In the genomic region with DNA sequence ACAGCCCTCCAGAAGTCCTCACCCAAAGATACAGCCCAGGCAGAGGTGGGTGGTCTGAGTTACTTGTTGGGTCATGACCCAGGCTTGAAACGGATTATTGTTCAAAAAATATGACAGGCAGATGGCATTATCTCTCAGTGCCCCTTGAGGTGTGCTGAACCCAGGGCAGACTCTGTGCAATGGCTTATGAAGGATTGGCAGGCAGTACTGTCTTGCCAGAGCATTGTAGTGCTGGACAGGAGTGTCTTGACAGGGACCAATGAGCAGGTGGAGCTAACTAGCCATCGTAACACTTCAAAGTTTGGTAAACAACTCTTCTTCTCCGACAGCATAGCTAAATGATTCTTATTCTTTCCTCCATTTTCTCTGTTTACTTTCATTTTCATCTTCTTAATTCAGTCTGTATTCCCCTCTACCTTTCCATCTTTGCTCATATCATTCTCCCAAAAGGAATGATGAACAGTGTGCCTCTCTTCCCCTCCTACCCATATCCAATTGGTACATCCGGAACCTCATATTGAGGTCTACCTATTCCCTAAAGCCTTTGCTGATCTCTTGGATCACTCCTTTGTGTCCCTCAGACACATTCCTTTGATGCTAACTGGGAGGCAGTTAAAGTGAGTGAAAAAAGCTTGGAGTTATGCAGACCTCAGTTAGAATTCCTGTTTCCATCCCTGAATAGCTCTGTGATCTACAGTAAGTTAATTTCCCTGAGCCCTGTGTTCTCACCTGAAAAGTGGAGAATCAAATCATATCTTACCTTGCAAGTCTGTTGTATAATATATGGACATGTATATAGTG, we compare ENCODE assay signal across 16 cellular contexts. TPM values are rescaled to one million over a fixed set of nuclear protein-coding genes. Genes with fewer than 3 reads are reported as not detected.
DNase-seq lines count a peak whose midpoint lies in the region; ATAC-seq and TF ChIP-seq lines count a peak whose summit lies in the region.
"Had no signal": no experiment of that assay in that cellular context is flagged by ENCODE, and none has a peak within 500 bp of the region (broad histone marks: within the 10 kb centered on the region; RNA-seq: fewer than 3 reads in every experiment).

No MANE protein-coding gene starts in this region.

- TF ChIP-seq POLR2A in esophagus squamous epithelium (IDR thresholded peaks at IDR 0.05): no peak
- no peak for TF ChIP-seq POLR2A in upper lobe of left lung (IDR thresholded peaks at IDR 0.05)

- no peak overlapping the region for H2BK120ac ChIP-seq in trophoblast cell (ENCODE audit: insufficient read depth, low read length, poor library complexity)

- intact Hi-C loops in esophagus squamous epithelium (cut with DNase I): no loop called here

- H3K4me1 ChIP-seq in esophagus squamous epithelium (peaks cover 6 to 88% (median 18%) of the 10 kb centered on the region in 3 donors), trophoblast cell (ENCODE audit: control insufficient read depth in 1 of 2, insufficient read depth in 2 of 2, low read length in 2 of 2) (peaks cover 7 to 14% of the 10 kb centered on the region in 2 experiments), upper lobe of left lung (peaks cover 2 to 10% (median 5%) of the 10 kb centered on the region in 4 donors)
- H3K4me1 ChIP-seq: psoas muscle had no signal

- no peak overlapping the region for H3K18ac ChIP-seq in trophoblast cell (ENCODE audit: low read length)

- WGBS in esophagus squamous epithelium, 2 donors: 63 to 73% methylated on average over 4 of the region's 4 CpGs
- WGBS in trophoblast cell (ENCODE audit: extremely low coverage, insufficient coverage, insufficient read length): no CpG with 5 or more reads among the region's 4 CpGs
- 76 to 78% methylated on average over 4 of the region's 4 CpGs for WGBS in upper lobe of left lung, 2 donors

- H4K12ac ChIP-seq in trophoblast cell (ENCODE audit: low read depth, low read length): no peak overlapping the region

- H4K8ac ChIP-seq in trophoblast cell (ENCODE audit: low read depth, low read length): no peak overlapping the region

- H3K27ac ChIP-seq in esophagus squamous epithelium (peak overlapping the region; percentile 40 to 96 (median 88)), trophoblast cell (ENCODE audit: low read depth, low read length) (peak overlapping the region; percentile 16), upper lobe of left lung (no peak overlapping the region)
- H3K27ac ChIP-seq: HL-60, psoas muscle had no signal

- H3K36me3 ChIP-seq in esophagus squamous epithelium (no peaks in the 10 kb centered on the region), trophoblast cell (ENCODE audit: control insufficient read depth in 1 of 2, insufficient read depth in 2 of 2, low read length in 2 of 2) (no peaks in the 10 kb centered on the region), upper lobe of left lung (no peaks in the 10 kb centered on the region)

- TF ChIP-seq EP300 in upper lobe of left lung (IDR thresholded peaks at IDR 0.05): no peak

- H2BK12ac ChIP-seq in trophoblast cell (ENCODE audit: low read length): no peak overlapping the region

- H3K27me3 ChIP-seq in esophagus squamous epithelium: no peaks in the 10 kb centered on the region
- H3K27me3 ChIP-seq in trophoblast cell (ENCODE audit: insufficient read depth, low read length): no peaks in the 10 kb centered on the region
- no peaks in the 10 kb centered on the region for H3K27me3 ChIP-seq in upper lobe of left lung

- DNase-seq in ELR (ENCODE audit: low read depth) (peak; percentile 23), RPMI7951 (ENCODE audit: low read depth) (peak; percentile 22), esophagus squamous epithelium (lab: John Stamatoyannopoulos, UW) (no peak), trophoblast cell (peak in 1 of 2 donors; percentile 3), DMS 273 (lab: John Stamatoyannopoulos, UW; ENCODE audit: unreplicated experiment) (no peak), upper lobe of left lung (no peak), SHP77 treated with DMSO at 0.1 percent for 48 hours (lab: John Stamatoyannopoulos, UW) (no peak)
- DNase-seq: activated B cell treated with CpG ODN at 0.5 μM for 24 hours; activated T-cell treated with anti-CD3 and anti-CD28 coated beads, Interleukin-2, amount 50 U/mL, for 1 hour; effector CD8-positive, alpha-beta T cell; head of caudate nucleus; NCI-H1092; psoas muscle; SHP77 had no signal

- H3K14ac ChIP-seq in trophoblast cell (ENCODE audit: low read length): peak overlapping the region; percentile 60

- no peak overlapping the region for H3K23ac ChIP-seq in trophoblast cell (ENCODE audit: low read length)

- H2AK5ac ChIP-seq in trophoblast cell (ENCODE audit: low read length): no peak overlapping the region

- H3K79me1 ChIP-seq in trophoblast cell (ENCODE audit: low read length): no peaks in the 10 kb centered on the region

- TF ChIP-seq CTCF in esophagus squamous epithelium (IDR thresholded peaks at IDR 0.05): no peak
- no peak for TF ChIP-seq CTCF in upper lobe of left lung (IDR thresholded peaks at IDR 0.05)

- H3K79me2 ChIP-seq in trophoblast cell (ENCODE audit: control insufficient read depth, insufficient read depth, low read length, poor library complexity): no peaks in the 10 kb centered on the region

- ATAC-seq in HG02852 (IDR thresholded peaks at IDR 0.05; ENCODE audit: unreplicated experiment): no peak
- no peak for ATAC-seq in upper lobe of left lung (ENCODE audit: low FRiP score in 2 of 2)

- H3K4me2 ChIP-seq in trophoblast cell (ENCODE audit: low read length): no peak overlapping the region

- H2BK5ac ChIP-seq in trophoblast cell (ENCODE audit: low read depth, low read length, poor library complexity): no peak overlapping the region

- no peak overlapping the region for H3K4ac ChIP-seq in trophoblast cell (ENCODE audit: low read depth, low read length)

- H2AFZ ChIP-seq in trophoblast cell (ENCODE audit: insufficient read depth, low read length, poor library complexity): no peak overlapping the region

- H3K9me3 ChIP-seq in esophagus squamous epithelium: no peaks in the 10 kb centered on the region
- no peaks in the 10 kb centered on the region for H3K9me3 ChIP-seq in trophoblast cell (ENCODE audit: insufficient read depth, low read depth, low read length)
- no peaks in the 10 kb centered on the region for H3K9me3 ChIP-seq in upper lobe of left lung
- H3K9me3 ChIP-seq: psoas muscle had no signal

- H3K4me3 ChIP-seq in esophagus squamous epithelium (no peak overlapping the region), trophoblast cell (ENCODE audit: low read depth, low read length) (no peak overlapping the region), upper lobe of left lung (no peak overlapping the region)
- H3K4me3 ChIP-seq: psoas muscle had no signal

- H3K9ac ChIP-seq in trophoblast cell (ENCODE audit: low read length): no peak overlapping the region

- peak overlapping the region; percentile 2 for H4K91ac ChIP-seq in trophoblast cell (ENCODE audit: low read depth, low read length)

RNA-seq across cellular contexts. Expression of gene IL20RB, which starts 2.6 kb away (rescaled TPM):
- total RNA-seq in RPMI7951 (2014; rRNA removed; shearing (Covaris generic)): 10.7 and 17.2 TPM in 2 replicates
- 100 to 1,000 TPM in 3 of 4 donors, 10 to 100 TPM in 1; 95.1 to 112 (median 105) TPM for total RNA-seq in esophagus squamous epithelium
- polyA plus RNA-seq in trophoblast cell (2013): 2.5 and 2.8 TPM in 2 replicates
- 10 to 100 TPM in 1 of 6 donors, 1 to 10 TPM in 3, under 1 TPM in 2; 0.80 to 22.9 (median 1.1) TPM for total RNA-seq in upper lobe of left lung

Comparison
In these comparisons a context has a peak if more than half of its experiments do, and no peak if none do; other contexts are left out.
1. DNase-seq: peak in ELR (single experiment) and RPMI7951 (single experiment); none in esophagus squamous epithelium (single experiment), DMS 273 (single experiment), upper lobe of left lung (0 of 2) and SHP77 treated with DMSO at 0.1 percent for 48 hours (single experiment).
2. H3K27ac ChIP-seq: peak in esophagus squamous epithelium (4 of 4) and trophoblast cell (single experiment); none in upper lobe of left lung (0 of 4).